In genomic region chr16:53346-54236, GRCh38 we compare ENCODE assay signal across 1 cellular context.
TF ChIP-seq lines count a peak whose summit lies in the region.

Gene POLR3K, minus strand, starts transcription at chr16:53608. Its CDS starts 22 bp downstream, at chr16:53586.
Gene SNRNP25, plus strand, starts transcription at chr16:53828. Its CDS starts 189 bp downstream, at chr16:54017.

TF ChIP-seq in HepG2, 621 proteins besides CTCF, POLR2A, EP300 and RAD21 (continued from another document and continues in another):
- TF ChIP-seq ZNF333 (CRISPR knock-in tag; IDR thresholded peaks at IDR 0.05; ENCODE audit: borderline replicate concordance) (peak; percentile 69; the same call in 1 of the 2 replicates), ZNF431 (CRISPR knock-in tag; IDR thresholded peaks at IDR 0.05; ENCODE audit: borderline replicate concordance, low read depth) (peak; percentile 62; the same call in 1 of the 2 replicates), TBP (CRISPR knock-in tag; IDR thresholded peaks at IDR 0.05) (no peak), ZNF224 (CRISPR knock-in tag; IDR thresholded peaks at IDR 0.05) (no peak), ZNF34 (CRISPR knock-in tag; IDR thresholded peaks at IDR 0.05; ENCODE audit: borderline replicate concordance) (no peak), GPN1 (CRISPR knock-in tag; IDR thresholded peaks at IDR 0.05; ENCODE audit: borderline replicate concordance) (no peak), ZFP36L2 (CRISPR knock-in tag; IDR thresholded peaks at IDR 0.05) (no peak), ZNF629 (CRISPR knock-in tag; conservative IDR thresholded peaks at IDR 0.05) (no peak; the same call in 1 of the 2 replicates), MIXL1 (CRISPR knock-in tag; IDR thresholded peaks at IDR 0.05) (no peak), SRSF1 (optimal IDR thresholded peaks at IDR 0.05; ENCODE audit: low read depth, low read length) (peak; percentile 62), ETS1 (CRISPR knock-in tag; IDR thresholded peaks at IDR 0.05) (no peak), HOMEZ (CRISPR knock-in tag; IDR thresholded peaks at IDR 0.05; ENCODE audit: low read depth) (no peak; the same call in 1 of the 2 replicates), ZFP36 (IDR thresholded peaks at IDR 0.05; ENCODE audit: borderline replicate concordance, low read depth, low read length, partially characterized antibody) (no peak), NFE2L2 (IDR thresholded peaks at IDR 0.05; ENCODE audit: low read length) (no peak), RARA (CRISPR knock-in tag; IDR thresholded peaks at IDR 0.05) (no peak), TEF (CRISPR knock-in tag; IDR thresholded peaks at IDR 0.05) (peak; percentile 40; the same call in 1 of the 2 replicates), SP5 (CRISPR knock-in tag; IDR thresholded peaks at IDR 0.05; ENCODE audit: borderline replicate concordance, low read depth) (peak; percentile 61), SMAD3 (CRISPR knock-in tag; IDR thresholded peaks at IDR 0.05) (no peak), ZNF230 (CRISPR knock-in tag; IDR thresholded peaks at IDR 0.05) (peak; percentile 86; the same call in 1 of the 2 replicates), PITX1 (CRISPR knock-in tag; IDR thresholded peaks at IDR 0.05) (no peak), NR2F6 (IDR thresholded peaks at IDR 0.05) (no peak), NR2F6 (CRISPR knock-in tag; IDR thresholded peaks at IDR 0.05) (no peak), WIZ (CRISPR knock-in tag; IDR thresholded peaks at IDR 0.05) (peak; percentile 63; the same call in 1 of the 2 replicates), PCBP2 (optimal IDR thresholded peaks at IDR 0.05; ENCODE audit: low read depth, low read length, poor library complexity, severe bottlenecking) (no peak), PRDM10 (CRISPR knock-in tag; IDR thresholded peaks at IDR 0.05; ENCODE audit: low read depth) (no peak), SRF (IDR thresholded peaks at IDR 0.05; ENCODE audit: low read depth, low read length) (no peak), TCF12 (IDR thresholded peaks at IDR 0.05) (no peak), TCF12 (CRISPR knock-in tag; IDR thresholded peaks at IDR 0.05) (no peak), RBFOX2 (IDR thresholded peaks at IDR 0.05; ENCODE audit: low read depth, low read length) (peak; percentile 87), NFATC3 (CRISPR knock-in tag; IDR thresholded peaks at IDR 0.05) (no peak)
- TF ChIP-seq, protein P1, sequence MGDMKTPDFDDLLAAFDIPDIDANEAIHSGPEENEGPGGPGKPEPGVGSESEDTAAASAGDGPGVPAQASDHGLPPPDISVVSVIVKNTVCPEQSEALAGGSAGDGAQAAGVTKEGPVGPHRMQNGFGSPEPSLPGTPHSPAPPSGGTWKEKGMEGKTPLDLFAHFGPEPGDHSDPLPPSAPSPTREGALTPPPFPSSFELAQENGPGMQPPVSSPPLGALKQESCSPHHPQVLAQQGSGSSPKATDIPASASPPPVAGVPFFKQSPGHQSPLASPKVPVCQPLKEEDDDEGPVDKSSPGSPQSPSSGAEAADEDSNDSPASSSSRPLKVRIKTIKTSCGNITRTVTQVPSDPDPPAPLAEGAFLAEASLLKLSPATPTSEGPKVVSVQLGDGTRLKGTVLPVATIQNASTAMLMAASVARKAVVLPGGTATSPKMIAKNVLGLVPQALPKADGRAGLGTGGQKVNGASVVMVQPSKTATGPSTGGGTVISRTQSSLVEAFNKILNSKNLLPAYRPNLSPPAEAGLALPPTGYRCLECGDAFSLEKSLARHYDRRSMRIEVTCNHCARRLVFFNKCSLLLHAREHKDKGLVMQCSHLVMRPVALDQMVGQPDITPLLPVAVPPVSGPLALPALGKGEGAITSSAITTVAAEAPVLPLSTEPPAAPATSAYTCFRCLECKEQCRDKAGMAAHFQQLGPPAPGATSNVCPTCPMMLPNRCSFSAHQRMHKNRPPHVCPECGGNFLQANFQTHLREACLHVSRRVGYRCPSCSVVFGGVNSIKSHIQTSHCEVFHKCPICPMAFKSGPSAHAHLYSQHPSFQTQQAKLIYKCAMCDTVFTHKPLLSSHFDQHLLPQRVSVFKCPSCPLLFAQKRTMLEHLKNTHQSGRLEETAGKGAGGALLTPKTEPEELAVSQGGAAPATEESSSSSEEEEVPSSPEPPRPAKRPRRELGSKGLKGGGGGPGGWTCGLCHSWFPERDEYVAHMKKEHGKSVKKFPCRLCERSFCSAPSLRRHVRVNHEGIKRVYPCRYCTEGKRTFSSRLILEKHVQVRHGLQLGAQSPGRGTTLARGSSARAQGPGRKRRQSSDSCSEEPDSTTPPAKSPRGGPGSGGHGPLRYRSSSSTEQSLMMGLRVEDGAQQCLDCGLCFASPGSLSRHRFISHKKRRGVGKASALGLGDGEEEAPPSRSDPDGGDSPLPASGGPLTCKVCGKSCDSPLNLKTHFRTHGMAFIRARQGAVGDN (CRISPR knock-in tag; IDR thresholded peaks at IDR 0.05) = peak; percentile 98
- TF ChIP-seq, protein P2, sequence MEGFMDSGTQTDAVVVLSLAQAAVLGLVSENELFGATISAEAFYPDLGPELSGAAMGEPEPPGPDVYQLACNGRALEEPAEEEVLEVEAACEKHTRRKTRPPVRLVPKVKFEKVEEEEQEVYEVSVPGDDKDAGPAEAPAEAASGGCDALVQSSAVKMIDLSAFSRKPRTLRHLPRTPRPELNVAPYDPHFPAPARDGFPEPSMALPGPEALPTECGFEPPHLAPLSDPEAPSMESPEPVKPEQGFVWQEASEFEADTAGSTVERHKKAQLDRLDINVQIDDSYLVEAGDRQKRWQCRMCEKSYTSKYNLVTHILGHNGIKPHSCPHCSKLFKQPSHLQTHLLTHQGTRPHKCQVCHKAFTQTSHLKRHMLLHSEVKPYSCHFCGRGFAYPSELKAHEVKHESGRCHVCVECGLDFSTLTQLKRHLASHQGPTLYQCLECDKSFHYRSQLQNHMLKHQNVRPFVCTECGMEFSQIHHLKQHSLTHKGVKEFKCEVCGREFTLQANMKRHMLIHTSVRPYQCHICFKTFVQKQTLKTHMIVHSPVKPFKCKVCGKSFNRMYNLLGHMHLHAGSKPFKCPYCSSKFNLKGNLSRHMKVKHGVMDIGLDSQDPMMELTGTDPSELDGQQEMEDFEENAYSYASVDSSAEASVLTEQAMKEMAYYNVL (CRISPR knock-in tag; IDR thresholded peaks at IDR 0.05; ENCODE audit: borderline replicate concordance) = no peak
- TF ChIP-seq, protein P3, sequence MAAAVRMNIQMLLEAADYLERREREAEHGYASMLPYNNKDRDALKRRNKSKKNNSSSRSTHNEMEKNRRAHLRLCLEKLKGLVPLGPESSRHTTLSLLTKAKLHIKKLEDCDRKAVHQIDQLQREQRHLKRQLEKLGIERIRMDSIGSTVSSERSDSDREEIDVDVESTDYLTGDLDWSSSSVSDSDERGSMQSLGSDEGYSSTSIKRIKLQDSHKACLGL (CRISPR knock-in tag; IDR thresholded peaks at IDR 0.05) = peak; percentile 93
- TF ChIP-seq, protein P4, sequence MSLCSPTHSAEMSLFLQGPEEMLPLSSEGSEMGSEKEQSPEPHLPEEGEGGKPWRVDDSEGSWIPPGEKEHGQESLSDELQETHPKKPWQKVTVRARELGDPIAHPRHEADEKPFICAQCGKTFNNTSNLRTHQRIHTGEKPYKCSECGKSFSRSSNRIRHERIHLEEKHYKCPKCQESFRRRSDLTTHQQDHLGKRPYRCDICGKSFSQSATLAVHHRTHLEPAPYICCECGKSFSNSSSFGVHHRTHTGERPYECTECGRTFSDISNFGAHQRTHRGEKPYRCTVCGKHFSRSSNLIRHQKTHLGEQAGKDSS (CRISPR knock-in tag; IDR thresholded peaks at IDR 0.05; ENCODE audit: borderline replicate concordance, low read depth) = no peak; the same call in 1 of the 2 replicates
- TF ChIP-seq, protein P5, sequence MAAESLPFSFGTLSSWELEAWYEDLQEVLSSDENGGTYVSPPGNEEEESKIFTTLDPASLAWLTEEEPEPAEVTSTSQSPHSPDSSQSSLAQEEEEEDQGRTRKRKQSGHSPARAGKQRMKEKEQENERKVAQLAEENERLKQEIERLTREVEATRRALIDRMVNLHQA (CRISPR knock-in tag; IDR thresholded peaks at IDR 0.05) = no peak
- TF ChIP-seq, protein P6, sequence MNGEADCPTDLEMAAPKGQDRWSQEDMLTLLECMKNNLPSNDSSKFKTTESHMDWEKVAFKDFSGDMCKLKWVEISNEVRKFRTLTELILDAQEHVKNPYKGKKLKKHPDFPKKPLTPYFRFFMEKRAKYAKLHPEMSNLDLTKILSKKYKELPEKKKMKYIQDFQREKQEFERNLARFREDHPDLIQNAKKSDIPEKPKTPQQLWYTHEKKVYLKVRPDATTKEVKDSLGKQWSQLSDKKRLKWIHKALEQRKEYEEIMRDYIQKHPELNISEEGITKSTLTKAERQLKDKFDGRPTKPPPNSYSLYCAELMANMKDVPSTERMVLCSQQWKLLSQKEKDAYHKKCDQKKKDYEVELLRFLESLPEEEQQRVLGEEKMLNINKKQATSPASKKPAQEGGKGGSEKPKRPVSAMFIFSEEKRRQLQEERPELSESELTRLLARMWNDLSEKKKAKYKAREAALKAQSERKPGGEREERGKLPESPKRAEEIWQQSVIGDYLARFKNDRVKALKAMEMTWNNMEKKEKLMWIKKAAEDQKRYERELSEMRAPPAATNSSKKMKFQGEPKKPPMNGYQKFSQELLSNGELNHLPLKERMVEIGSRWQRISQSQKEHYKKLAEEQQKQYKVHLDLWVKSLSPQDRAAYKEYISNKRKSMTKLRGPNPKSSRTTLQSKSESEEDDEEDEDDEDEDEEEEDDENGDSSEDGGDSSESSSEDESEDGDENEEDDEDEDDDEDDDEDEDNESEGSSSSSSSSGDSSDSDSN (CRISPR knock-in tag; IDR thresholded peaks at IDR 0.05) = peak; percentile 87
